ENCODE assay signal across 1 cellular context in genomic region chr4:111326450-111326849, GRCh38.
TF ChIP-seq lines count a peak whose summit lies in the region.

No MANE protein-coding gene starts in this region.

TF ChIP-seq in HepG2, 621 proteins besides CTCF, POLR2A, EP300 and RAD21 (continued from another document):
- TF ChIP-seq, protein P1, sequence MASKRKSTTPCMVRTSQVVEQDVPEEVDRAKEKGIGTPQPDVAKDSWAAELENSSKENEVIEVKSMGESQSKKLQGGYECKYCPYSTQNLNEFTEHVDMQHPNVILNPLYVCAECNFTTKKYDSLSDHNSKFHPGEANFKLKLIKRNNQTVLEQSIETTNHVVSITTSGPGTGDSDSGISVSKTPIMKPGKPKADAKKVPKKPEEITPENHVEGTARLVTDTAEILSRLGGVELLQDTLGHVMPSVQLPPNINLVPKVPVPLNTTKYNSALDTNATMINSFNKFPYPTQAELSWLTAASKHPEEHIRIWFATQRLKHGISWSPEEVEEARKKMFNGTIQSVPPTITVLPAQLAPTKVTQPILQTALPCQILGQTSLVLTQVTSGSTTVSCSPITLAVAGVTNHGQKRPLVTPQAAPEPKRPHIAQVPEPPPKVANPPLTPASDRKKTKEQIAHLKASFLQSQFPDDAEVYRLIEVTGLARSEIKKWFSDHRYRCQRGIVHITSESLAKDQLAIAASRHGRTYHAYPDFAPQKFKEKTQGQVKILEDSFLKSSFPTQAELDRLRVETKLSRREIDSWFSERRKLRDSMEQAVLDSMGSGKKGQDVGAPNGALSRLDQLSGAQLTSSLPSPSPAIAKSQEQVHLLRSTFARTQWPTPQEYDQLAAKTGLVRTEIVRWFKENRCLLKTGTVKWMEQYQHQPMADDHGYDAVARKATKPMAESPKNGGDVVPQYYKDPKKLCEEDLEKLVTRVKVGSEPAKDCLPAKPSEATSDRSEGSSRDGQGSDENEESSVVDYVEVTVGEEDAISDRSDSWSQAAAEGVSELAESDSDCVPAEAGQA (IDR thresholded peaks at IDR 0.05; ENCODE audit: low read depth): no peak
- TF ChIP-seq, protein P1 (CRISPR knock-in tag; IDR thresholded peaks at IDR 0.05; ENCODE audit: borderline replicate concordance): no peak
- TF ChIP-seq, protein P2, sequence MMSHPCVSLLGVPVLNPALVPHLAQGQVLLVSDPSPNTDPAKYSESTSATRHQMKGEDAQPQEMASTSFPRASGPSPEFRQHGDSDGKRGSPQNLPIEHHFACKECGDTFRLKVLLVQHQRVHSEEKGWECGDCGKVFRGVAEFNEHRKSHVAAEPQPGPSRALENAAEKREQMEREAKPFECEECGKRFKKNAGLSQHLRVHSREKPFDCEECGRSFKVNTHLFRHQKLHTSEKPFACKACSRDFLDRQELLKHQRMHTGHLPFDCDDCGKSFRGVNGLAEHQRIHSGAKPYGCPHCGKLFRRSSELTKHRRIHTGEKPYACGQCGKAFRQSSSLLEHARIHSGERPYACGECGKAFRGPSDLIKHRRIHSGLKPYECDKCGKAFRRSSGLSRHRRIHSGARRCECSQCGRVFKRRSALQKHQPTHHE (CRISPR knock-in tag; IDR thresholded peaks at IDR 0.05; ENCODE audit: borderline replicate concordance): no peak
- no peak for TF ChIP-seq SIN3A (IDR thresholded peaks at IDR 0.05; ENCODE audit: borderline replicate concordance, low read depth, low read length)
